ENCODE assay signal across 1 cellular context in genomic region chr6:33915134-33915533, GRCh38.
TF ChIP-seq lines count a peak whose summit lies in the region.

No MANE protein-coding gene starts in this region.

TF ChIP-seq in HEK293, 187 proteins besides CTCF, POLR2A, EP300 and RAD21 (continued from another document):
- no peak for TF ChIP-seq REST (tag by site-specific recombination; IDR thresholded peaks at IDR 0.05)
- peak; percentile 45; the same call in 1 of the 2 replicates for TF ChIP-seq ZNF692 (tag by site-specific recombination; IDR thresholded peaks at IDR 0.05)
- TF ChIP-seq ZNF138 (tag by site-specific recombination; IDR thresholded peaks at IDR 0.05; ENCODE audit: borderline replicate concordance), result no peak
- no peak for TF ChIP-seq ZBTB17 (tag by site-specific recombination; IDR thresholded peaks at IDR 0.05)
- TF ChIP-seq ZIC2 (tag by site-specific recombination; IDR thresholded peaks at IDR 0.05), result peak; percentile 54
